Comparison of ENCODE assay signal across 14 cellular contexts in the genomic region with DNA sequence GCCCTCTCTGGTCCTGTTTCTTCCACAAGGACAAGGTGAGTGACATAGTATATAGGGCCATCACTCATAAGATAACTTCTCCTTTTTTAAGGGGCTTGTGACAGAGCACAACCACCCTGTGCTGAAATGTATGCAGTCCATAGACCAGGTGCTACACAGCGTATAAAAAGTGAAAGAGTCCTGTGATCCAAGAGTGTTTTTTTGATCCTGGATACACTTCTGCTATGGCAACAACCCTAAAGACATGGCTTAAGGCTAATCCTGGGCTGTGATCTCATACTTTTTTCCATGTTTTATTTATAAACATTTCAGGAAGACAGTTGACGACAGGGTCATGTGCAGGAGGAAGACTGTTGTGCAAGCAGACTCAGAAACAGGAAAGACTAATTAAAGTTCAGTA.
DNase-seq lines count a peak whose midpoint lies in the region; ATAC-seq, FAIRE-seq and TF ChIP-seq lines count a peak whose summit lies in the region.
"Had no signal": no experiment of that assay in that cellular context is flagged by ENCODE, and none has a peak within 500 bp of the region (broad histone marks: within the 10 kb centered on the region; RNA-seq: fewer than 3 reads in every experiment).

No MANE protein-coding gene starts in this region.

- no peak for FAIRE-seq in GM12891 (lab: Jason Lieb, UNC)

- 15 to 26% (median 23%) methylated on average over 2 of the region's 2 CpGs for WGBS in heart left ventricle, 4 donors

- DNase-seq in ELR (ENCODE audit: low read depth) (peak; percentile 10), T1000 (lab: John Stamatoyannopoulos, UW) (peak; percentile 23), heart left ventricle (peak in 4 of 5 donors; percentile 36 to 70 (median 46)), renal cortical epithelial cell (ENCODE audit: low read depth) (peak; percentile 26), NCI-H2227 (lab: John Stamatoyannopoulos, UW; ENCODE audit: unreplicated experiment) (no peak), NCI-H2196 (lab: John Stamatoyannopoulos, UW; ENCODE audit: unreplicated experiment) (no peak), GM12891 (ENCODE audit: insufficient read length, low spot score) (no peak)
- DNase-seq: activated CD8-positive, alpha-beta memory T cell treated with anti-CD3 and anti-CD28 coated beads, Interleukin-2, amount 50 U/mL, for 48 hours; C1 segment of cervical spinal cord; effector CD8-positive, alpha-beta T cell; MG63; NCI-H526 treated with DMSO at 0.1 percent for 48 hours had no signal

- TF ChIP-seq POLR2A in heart left ventricle (IDR thresholded peaks at IDR 0.05) = no peak
- no peak for TF ChIP-seq POLR2A in GM12891 (IDR thresholded peaks at IDR 0.05; ENCODE audit: low read depth, low read length)

- H3K27ac ChIP-seq in heart left ventricle = peak overlapping the region; percentile 11 to 90 (median 71)
- H3K27ac ChIP-seq: VCaP had no signal

- H3K4me3 ChIP-seq in heart left ventricle = no peak overlapping the region
- H3K4me3 ChIP-seq: MG63 had no signal

- no peaks in the 10 kb centered on the region for H3K36me3 ChIP-seq in heart left ventricle
- H3K36me3 ChIP-seq: MG63 had no signal

- peaks cover 0 to 14% (median 2%) of the 10 kb centered on the region in 12 donors for H3K4me1 ChIP-seq in heart left ventricle

- ATAC-seq in heart left ventricle (peak; percentile 94 to 98 (median 96)), HG02763 (IDR thresholded peaks at IDR 0.05; ENCODE audit: unreplicated experiment) (no peak)

- no peak for TF ChIP-seq CTCF in heart left ventricle (IDR thresholded peaks at IDR 0.05)

- intact Hi-C loops in heart left ventricle (cut with DNase I) = loop anchor here in 2 of 10 donors (5.0 to 10.0 kb wide), 6 partner anchors 94 to 754 kb away; no protein-coding TSS in a partner anchor

- H3K9me3 ChIP-seq in heart left ventricle = peaks cover 0 to 25% (median 6%) of the 10 kb centered on the region in 12 donors

- H3K27me3 ChIP-seq in heart left ventricle = no peaks in the 10 kb centered on the region
- H3K27me3 ChIP-seq: MG63 had no signal

TF ChIP-seq in GM12891, 5 proteins besides CTCF, POLR2A, EP300 and RAD21:
- TF ChIP-seq POLR2AphosphoS5 (IDR thresholded peaks at IDR 0.05; ENCODE audit: low read depth, low read length) (no peak), TAF1 (IDR thresholded peaks at IDR 0.05; ENCODE audit: low read depth, low read length) (no peak), POU2F2 (IDR thresholded peaks at IDR 0.05; ENCODE audit: low read depth, low read length) (no peak), PAX5 (IDR thresholded peaks at IDR 0.05; ENCODE audit: insufficient read depth, low read length, severe bottlenecking) (no peak), SPI1 (IDR thresholded peaks at IDR 0.05; ENCODE audit: low read depth, low read length) (no peak)
TF ChIP-seq in GM12891: peak in this region for 0.

Comparison
In these comparisons a context has a peak if more than half of its experiments do, and no peak if none do; other contexts are left out.
1. DNase-seq: peak in ELR (single experiment), T1000 (single experiment), heart left ventricle (4 of 5) and renal cortical epithelial cell (single experiment); none in NCI-H2227 (single experiment), NCI-H2196 (single experiment) and GM12891 (single experiment).